Comparison of ENCODE assay signal across 17 cellular contexts in genomic region chr19:15506074-15506565, GRCh38. TPM values are rescaled to one million over a fixed set of nuclear protein-coding genes. Genes with fewer than 3 reads are reported as not detected.
DNase-seq lines count a peak whose midpoint lies in the region; ATAC-seq and TF ChIP-seq lines count a peak whose summit lies in the region.
"Had no signal": no experiment of that assay in that cellular context is flagged by ENCODE, and none has a peak within 500 bp of the region (broad histone marks: within the 10 kb centered on the region; RNA-seq: fewer than 3 reads in every experiment).

No MANE protein-coding gene starts in this region.

- H3K4me1 ChIP-seq in liver (ENCODE audit: control insufficient read depth in 4 of 4, insufficient read depth in 4 of 4, low read length in 3 of 4) (peaks cover 4 to 31% (median 19%) of the 10 kb centered on the region in 4 donors), upper lobe of left lung (peaks cover 0 to 12% (median 4%) of the 10 kb centered on the region in 4 donors)
- H3K4me1 ChIP-seq: Caco-2, HAP-1 had no signal

- peak overlapping the region in 1 of 2 donors; percentile 93 for H3K9ac ChIP-seq in liver (ENCODE audit: low read depth in 1 of 2, low read length in 2 of 2)
- H3K9ac ChIP-seq: BLaER1 had no signal

- POLR2A ChIA-PET in activated CD4-positive, alpha-beta T cell treated with anti-CD3 and anti-CD28 coated beads, Interleukin-2, amount 10 ng/mL, durations not matched to agents 7 days and 5 days (lab: Charles Lee) = no interaction called here

- TF ChIP-seq POLR2A in upper lobe of left lung (IDR thresholded peaks at IDR 0.05) = no peak

- H3K27me3 ChIP-seq in liver (ENCODE audit: control insufficient read depth in 4 of 4, insufficient read depth in 4 of 4, low read length in 3 of 4) = no peaks in the 10 kb centered on the region
- H3K27me3 ChIP-seq in upper lobe of left lung = peaks cover 0 to 17% (median 8%) of the 10 kb centered on the region in 4 donors

- H3K27me3 Mint-ChIP-seq in activated CD4-positive, alpha-beta T cell treated with anti-CD3 and anti-CD28 coated beads, Interleukin-2, amount 10 ng/mL, durations not matched to agents 7 days and 5 days = peaks cover 38% of the 10 kb centered on the region
- peaks cover 52% of the 10 kb centered on the region for H3K27me3 Mint-ChIP-seq in activated CD4-positive, alpha-beta T cell treated with anti-CD3 and anti-CD28 coated beads, Interleukin-2, amount 10 ng/mL, durations not matched to agents 24 days and 14 days

- H3K27ac ChIP-seq in liver (ENCODE audit: low read depth in 1 of 2, low read length in 2 of 2) (peak overlapping the region; percentile 76 to 90), upper lobe of left lung (no peak overlapping the region)
- H3K27ac ChIP-seq: 22Rv1, BLaER1 had no signal

- H3K36me3 ChIP-seq in liver (ENCODE audit: control insufficient read depth in 4 of 4, insufficient read depth in 3 of 4, low read depth in 1 of 4, low read length in 3 of 4) (no peaks in the 10 kb centered on the region), upper lobe of left lung (no peaks in the 10 kb centered on the region)
- H3K36me3 ChIP-seq: BLaER1, HAP-1 had no signal

- no peaks in the 10 kb centered on the region for H3K9me3 Mint-ChIP-seq in activated CD4-positive, alpha-beta T cell treated with anti-CD3 and anti-CD28 coated beads, Interleukin-2, amount 10 ng/mL, durations not matched to agents 7 days and 5 days
- H3K9me3 Mint-ChIP-seq in activated CD4-positive, alpha-beta T cell treated with anti-CD3 and anti-CD28 coated beads, Interleukin-2, amount 10 ng/mL, durations not matched to agents 24 days and 14 days = no peaks in the 10 kb centered on the region
- H3K9me3 Mint-ChIP-seq: CD8-positive, alpha-beta memory T cell; HFFc6 had no signal

- H3K27ac Mint-ChIP-seq in activated CD4-positive, alpha-beta T cell treated with anti-CD3 and anti-CD28 coated beads, Interleukin-2, amount 10 ng/mL, durations not matched to agents 7 days and 5 days = peak overlapping the region; percentile 34
- H3K27ac Mint-ChIP-seq in activated CD4-positive, alpha-beta T cell treated with anti-CD3 and anti-CD28 coated beads, Interleukin-2, amount 10 ng/mL, durations not matched to agents 24 days and 14 days = no peak overlapping the region
- H3K27ac Mint-ChIP-seq: HFFc6 had no signal

- H3K9me3 ChIP-seq in liver (ENCODE audit: control insufficient read depth in 4 of 4, low read length in 3 of 4) (no peaks in the 10 kb centered on the region), upper lobe of left lung (no peaks in the 10 kb centered on the region)
- H3K9me3 ChIP-seq: BLaER1, Caco-2, HAP-1 had no signal

- TF ChIP-seq CTCF in liver (IDR thresholded peaks at IDR 0.05; ENCODE audit: low read depth, low read length, missing input control) = no peak
- no peak for TF ChIP-seq CTCF in upper lobe of left lung (IDR thresholded peaks at IDR 0.05)

- TF ChIP-seq RAD21 in liver (IDR thresholded peaks at IDR 0.05) = peak; percentile 36 to 58

- DNase-seq in activated CD4-positive, alpha-beta T cell treated with anti-CD3 and anti-CD28 coated beads, Interleukin-2, amount 10 ng/mL, durations not matched to agents 7 days and 5 days = no peak
- no peak for DNase-seq in activated CD4-positive, alpha-beta T cell treated with anti-CD3 and anti-CD28 coated beads, Interleukin-2, amount 10 ng/mL, durations not matched to agents 24 days and 14 days
- DNase-seq in upper lobe of left lung = no peak
- DNase-seq: AML-193; Caco-2; CD8-positive, alpha-beta memory T cell; DMS53; GF-D8; HFFc6; IMR-90 had no signal

- ATAC-seq in HG02642 (IDR thresholded peaks at IDR 0.05; ENCODE audit: poor library complexity, unreplicated experiment) (no peak), upper lobe of left lung (ENCODE audit: low FRiP score in 2 of 2) (no peak), HG02852 (IDR thresholded peaks at IDR 0.05; ENCODE audit: unreplicated experiment) (no peak)

- WGBS in liver = 33% methylated on average over 5 of the region's 5 CpGs
- 72 to 73% methylated on average over 5 of the region's 5 CpGs for WGBS in upper lobe of left lung, 2 donors

- no peak overlapping the region for H3K4me3 Mint-ChIP-seq in activated CD4-positive, alpha-beta T cell treated with anti-CD3 and anti-CD28 coated beads, Interleukin-2, amount 10 ng/mL, durations not matched to agents 7 days and 5 days
- H3K4me3 Mint-ChIP-seq in activated CD4-positive, alpha-beta T cell treated with anti-CD3 and anti-CD28 coated beads, Interleukin-2, amount 10 ng/mL, durations not matched to agents 24 days and 14 days = no peak overlapping the region
- H3K4me3 Mint-ChIP-seq: HFFc6 had no signal

- CTCF ChIA-PET in activated CD4-positive, alpha-beta T cell treated with anti-CD3 and anti-CD28 coated beads, Interleukin-2, amount 10 ng/mL, durations not matched to agents 7 days and 5 days (lab: Charles Lee) = interaction anchor here (1.3 to 1.5 kb wide), 2 partner anchors 9 to 11 kb away, joined by 3 to 4 read pairs; no protein-coding TSS in a partner anchor

- intact Hi-C loops in activated CD4-positive, alpha-beta T cell treated with anti-CD3 and anti-CD28 coated beads, Interleukin-2, amount 10 ng/mL, durations not matched to agents 24 days and 14 days (cut with micrococcal nuclease) = no loop called here

- H3K36me3 Mint-ChIP-seq in activated CD4-positive, alpha-beta T cell treated with anti-CD3 and anti-CD28 coated beads, Interleukin-2, amount 10 ng/mL, durations not matched to agents 7 days and 5 days (ENCODE audit: low read depth) = no peaks in the 10 kb centered on the region
- H3K36me3 Mint-ChIP-seq in activated CD4-positive, alpha-beta T cell treated with anti-CD3 and anti-CD28 coated beads, Interleukin-2, amount 10 ng/mL, durations not matched to agents 24 days and 14 days (ENCODE audit: low read depth) = no peaks in the 10 kb centered on the region

- peaks cover 16% of the 10 kb centered on the region for H3K4me1 Mint-ChIP-seq in activated CD4-positive, alpha-beta T cell treated with anti-CD3 and anti-CD28 coated beads, Interleukin-2, amount 10 ng/mL, durations not matched to agents 7 days and 5 days
- H3K4me1 Mint-ChIP-seq in activated CD4-positive, alpha-beta T cell treated with anti-CD3 and anti-CD28 coated beads, Interleukin-2, amount 10 ng/mL, durations not matched to agents 24 days and 14 days = peaks cover 15% of the 10 kb centered on the region

- no peak for TF ChIP-seq EP300 in upper lobe of left lung (IDR thresholded peaks at IDR 0.05)

- H3K4me3 ChIP-seq in liver (ENCODE audit: low read depth in 1 of 3, low read length in 3 of 3) (peak overlapping the region; percentile 27 to 62 (median 32)), upper lobe of left lung (no peak overlapping the region)
- H3K4me3 ChIP-seq: BLaER1, HAP-1 had no signal

TF ChIP-seq in liver, 16 proteins besides CTCF, POLR2A, EP300 and RAD21 (continues in another document):
- TF ChIP-seq ATF3 (IDR thresholded peaks at IDR 0.05) (peak; percentile 63), HNF4G (IDR thresholded peaks at IDR 0.05) (peak; percentile 22), FOXA2 (IDR thresholded peaks at IDR 0.05) (peak; percentile 74), GABPA (IDR thresholded peaks at IDR 0.05 in 1 of 2, conservative IDR thresholded peaks at IDR 0.05 in 1 of 2) (peak in 1 of 2 donors; percentile 13)

RNA-seq across cellular contexts. Expression of gene CYP4F22, which starts 2.2 kb away (rescaled TPM):
- total RNA-seq in activated CD4-positive, alpha-beta T cell treated with anti-CD3 and anti-CD28 coated beads, Interleukin-2, amount 10 ng/mL, durations not matched to agents 7 days and 5 days = under 1 TPM; 0.67 to 0.87 TPM
- total RNA-seq in activated CD4-positive, alpha-beta T cell treated with anti-CD3 and anti-CD28 coated beads, Interleukin-2, amount 10 ng/mL, durations not matched to agents 24 days and 14 days = 0.09 and 0.12 TPM in 2 replicates
- 1 to 10 TPM in 1 of 2 donors, under 1 TPM in 1; 0.42 to 2.1 TPM for total RNA-seq in liver
- 1 to 10 TPM; 1.7 to 3.9 TPM for polyA plus RNA-seq in liver
- 1 to 10 TPM in 1 of 6 donors, under 1 TPM in 4, not detected in 1; 0.11 to 3.1 (median 0.20) TPM for total RNA-seq in upper lobe of left lung
- total RNA-seq: Caco-2, H1, HFFc6, IMR-90 had no signal
- polyA plus RNA-seq: H1, IMR-90 had no signal

RNA-seq across cellular contexts. Expression of gene PGLYRP2, which starts 26.8 kb away (rescaled TPM):
- under 1 TPM in 1 of 2 experiments, not detected in 1; 0.08 TPM for total RNA-seq in activated CD4-positive, alpha-beta T cell treated with anti-CD3 and anti-CD28 coated beads, Interleukin-2, amount 10 ng/mL, durations not matched to agents 7 days and 5 days
- not detected in 2 replicates for total RNA-seq in activated CD4-positive, alpha-beta T cell treated with anti-CD3 and anti-CD28 coated beads, Interleukin-2, amount 10 ng/mL, durations not matched to agents 24 days and 14 days
- 10 to 100 TPM in 1 of 2 donors, 1 to 10 TPM in 1; 9.9 to 68.5 TPM for total RNA-seq in liver
- 100 to 1,000 TPM; 116 to 134 TPM for polyA plus RNA-seq in liver
- total RNA-seq in upper lobe of left lung = not detected
- total RNA-seq: Caco-2, H1, HFFc6, IMR-90 had no signal
- polyA plus RNA-seq: H1, IMR-90 had no signal

RNA-seq across cellular contexts. Expression of gene RASAL3, which starts 41.8 kb away (rescaled TPM):
- 100 to 1,000 TPM; 120 to 123 TPM for total RNA-seq in activated CD4-positive, alpha-beta T cell treated with anti-CD3 and anti-CD28 coated beads, Interleukin-2, amount 10 ng/mL, durations not matched to agents 7 days and 5 days
- total RNA-seq in activated CD4-positive, alpha-beta T cell treated with anti-CD3 and anti-CD28 coated beads, Interleukin-2, amount 10 ng/mL, durations not matched to agents 24 days and 14 days = 110 and 114 TPM in 2 replicates
- total RNA-seq in liver (1 to 10 TPM; 1.3 to 1.5 TPM), upper lobe of left lung (10 to 100 TPM in 5 of 6 donors, 1 to 10 TPM in 1; 7.1 to 48.2 (median 16.7) TPM)
- polyA plus RNA-seq in liver = under 1 TPM; 0.76 to 0.91 TPM
- total RNA-seq: Caco-2, HFFc6, IMR-90 had no signal

RNA-seq across cellular contexts. Expression of gene WIZ, which starts 56.4 kb away (rescaled TPM):
- total RNA-seq in activated CD4-positive, alpha-beta T cell treated with anti-CD3 and anti-CD28 coated beads, Interleukin-2, amount 10 ng/mL, durations not matched to agents 7 days and 5 days = 10 to 100 TPM; 28.7 to 31.6 TPM
- total RNA-seq in activated CD4-positive, alpha-beta T cell treated with anti-CD3 and anti-CD28 coated beads, Interleukin-2, amount 10 ng/mL, durations not matched to agents 24 days and 14 days = 36.3 and 36.5 TPM in 2 replicates
- 1 to 10 TPM; 7.5 to 9.6 TPM for total RNA-seq in liver
- polyA plus RNA-seq in liver = 10 to 100 TPM in 1 of 2 donors, 1 to 10 TPM in 1; 3.8 to 12.7 TPM
- 100 to 1,000 TPM in 1 of 6 donors, 10 to 100 TPM in 5; 28.7 to 112 (median 40.8) TPM for total RNA-seq in upper lobe of left lung

Comparison
In these comparisons a context has a peak if more than half of its experiments do, and no peak if none do; other contexts are left out.
1. H3K27ac ChIP-seq: peak in liver (2 of 2); none in upper lobe of left lung (0 of 4).
2. H3K4me3 ChIP-seq: peak in liver (3 of 3); none in upper lobe of left lung (0 of 4).
3. RNA of gene PGLYRP2, which starts 26.8 kb away (total RNA-seq): 9.9 to 68.5 TPM in liver; 0.08 TPM in activated CD4-positive, alpha-beta T cell treated with anti-CD3 and anti-CD28 coated beads, Interleukin-2, amount 10 ng/mL, durations not matched to agents 7 days and 5 days, not detected in activated CD4-positive, alpha-beta T cell treated with anti-CD3 and anti-CD28 coated beads, Interleukin-2, amount 10 ng/mL, durations not matched to agents 24 days and 14 days and not detected in upper lobe of left lung; every median in the first group is over 10 times any median in the second.